ENCODE assay signal across 9 cellular contexts in the genomic region with DNA sequence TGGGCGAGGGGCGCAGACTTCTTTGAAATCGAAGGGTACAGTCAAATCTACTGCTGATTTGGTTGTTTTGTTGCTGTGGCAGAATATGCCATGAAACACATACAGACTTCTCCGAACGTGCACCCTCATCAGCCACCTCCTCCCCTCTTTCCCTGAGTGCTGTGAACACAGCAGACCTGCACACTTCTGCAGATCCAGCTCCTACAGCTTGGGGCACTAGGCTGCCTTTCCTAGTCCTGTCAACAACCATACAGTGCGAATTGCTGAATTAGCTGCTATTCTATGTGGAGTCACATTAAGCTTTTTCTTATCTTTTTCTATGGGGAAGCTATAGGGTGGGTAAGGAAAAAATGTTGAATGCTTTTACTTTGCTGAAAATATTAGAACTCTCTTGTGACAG. TPM values are rescaled to one million over a fixed set of nuclear protein-coding genes. Genes with fewer than 3 reads are reported as not detected.
A peak's percentile ranks its signal among the peaks of the same experiment; 100 is the strongest.
DNase-seq lines count a peak whose midpoint lies in the region; ATAC-seq, FAIRE-seq and TF ChIP-seq lines count a peak whose summit lies in the region.
"Had no signal": no experiment of that assay in that cellular context is flagged by ENCODE, and none has a peak within 500 bp of the region (broad histone marks: within the 10 kb centered on the region; RNA-seq: fewer than 3 reads in every experiment).

No MANE protein-coding gene starts in this region.

- no peak overlapping the region for H3K56ac ChIP-seq in H1 (replicated peaks; ENCODE audit: insufficient read length, low read depth, low read length)

- H3K4me1 Mint-ChIP-seq in nephron, result no peaks in the 10 kb centered on the region
- H3K4me1 Mint-ChIP-seq: IgD-negative memory B cell had no signal

- H3K9me3 Mint-ChIP-seq in nephron, result no peaks in the 10 kb centered on the region
- H3K9me3 Mint-ChIP-seq: IgD-negative memory B cell had no signal

- TF ChIP-seq EP300 in H1 (IDR thresholded peaks at IDR 0.05; ENCODE audit: borderline replicate concordance in 1 of 2, low read depth in 2 of 2, low read length in 2 of 2), result no peak

- H4K20me1 ChIP-seq in H1 (replicated peaks in 1 of 2; ENCODE audit: control insufficient read depth in 1 of 2, insufficient read depth in 2 of 2, low read length in 2 of 2), result peaks cover 0 to 2% of the 10 kb centered on the region in 2 experiments

- no peak overlapping the region for H3K18ac ChIP-seq in H1 (ENCODE audit: extremely low read depth, low read length)

- H3K27ac ChIP-seq in H1 (ENCODE audit: low read depth, low read length), result no peak overlapping the region

- no peak overlapping the region for H2AK5ac ChIP-seq in H1 (ENCODE audit: low read depth, low read length)

- peak overlapping the region in 2 of 3 experiments; percentile 40 to 75 for H3K27ac Mint-ChIP-seq in nephron
- H3K27ac Mint-ChIP-seq: IgD-negative memory B cell had no signal

- H3K23ac ChIP-seq in H1 (ENCODE audit: insufficient read length), result no peak overlapping the region

- no peak overlapping the region for H2BK120ac ChIP-seq in H1 (replicated peaks; ENCODE audit: low read depth, low read length)

- no peak overlapping the region for H3K4me3 ChIP-seq in H1 (ENCODE audit: extremely low read depth in 1 of 4, insufficient read depth in 2 of 4, low read depth in 3 of 4, low read length in 4 of 4)

- 80% methylated on average over 6 of the region's 6 CpGs; no CpG with 5 or more reads in 1 of the 2 experiments for WGBS in H1 (ENCODE audit: extremely low coverage in 1 of 2, insufficient coverage in 1 of 2, insufficient read length in 1 of 2, insufficient replicate concordance in 2 of 2, low coverage in 1 of 2, low lambda C conversion rate in 2 of 2, missing lambda C conversion rate in 1 of 2), 2 experiments

- peak; percentile 52 for FAIRE-seq in H1 (lab: Jason Lieb, UNC)

- CTCF ChIA-PET in H1 (lab: Charles Lee; ENCODE audit: partially characterized antibody), result interaction anchor here (0.6 to 2.2 kb wide), 31 partner anchors 10 to 630 kb away, joined by 3 to 20 read pairs (median 4); no protein-coding TSS in a partner anchor

- no peak for TF ChIP-seq POLR2A in H1 (IDR thresholded peaks at IDR 0.05; ENCODE audit: control extremely low read depth in 1 of 2, low read depth in 2 of 2, low read length in 2 of 2)

- no peak overlapping the region for H4K91ac ChIP-seq in H1 (replicated peaks; ENCODE audit: insufficient read length, low read length)

- no peak overlapping the region for H2BK20ac ChIP-seq in H1 (ENCODE audit: low read length)

- no peak overlapping the region for H2BK5ac ChIP-seq in H1 (ENCODE audit: low read depth, low read length)

- DNase-seq in DMS114 treated with DMSO at 0.1 percent for 48 hours (lab: John Stamatoyannopoulos, UW; ENCODE audit: unreplicated experiment) (peak; percentile 22), NAMALWA (ENCODE audit: low spot score) (peak; percentile 26), H1 (ENCODE audit: low read depth in 1 of 2, low spot score in 2 of 2) (peak in 1 of 2 experiments; percentile 41), posterior vena cava (ENCODE audit: low spot score) (no peak), NCI-H526 treated with DMSO at 0.1 percent for 48 hours (lab: John Stamatoyannopoulos, UW) (no peak)

- H3K79me2 ChIP-seq in H1 (ENCODE audit: control insufficient read depth in 1 of 2, insufficient read depth in 2 of 2, low read length in 2 of 2), result no peaks in the 10 kb centered on the region

- H3K27me3 ChIP-seq in H1 (replicated peaks in 1 of 4; ENCODE audit: control insufficient read depth in 3 of 4, extremely low read depth in 1 of 4, insufficient read depth in 3 of 4, low read length in 3 of 4), result no peaks in the 10 kb centered on the region

- H3K36me3 ChIP-seq in H1 (ENCODE audit: control insufficient read depth in 2 of 4, insufficient read depth in 4 of 4, low read length in 3 of 4), result peaks cover 0 to 9% (median 0%) of the 10 kb centered on the region in 4 experiments; a peak in 3 of 8 replicates

- no peak overlapping the region for H3K4me3 Mint-ChIP-seq in nephron
- H3K4me3 Mint-ChIP-seq: IgD-negative memory B cell had no signal

- intact Hi-C loops in posterior vena cava (cut with DNase I), result no loop called here

- H3K23me2 ChIP-seq in H1 (ENCODE audit: low read depth, low read length), result no peaks in the 10 kb centered on the region

- H4K8ac ChIP-seq in H1 (ENCODE audit: extremely low read depth, insufficient read depth, low read length), result no peak overlapping the region

- no peak overlapping the region for H2BK15ac ChIP-seq in H1 (ENCODE audit: low read length)

- H3K27me3 Mint-ChIP-seq in nephron (ENCODE audit: low read depth), result no peaks in the 10 kb centered on the region
- H3K27me3 Mint-ChIP-seq: IgD-negative memory B cell had no signal

- no peak for ATAC-seq in HG03442 (IDR thresholded peaks at IDR 0.05; ENCODE audit: unreplicated experiment)
- no peak for ATAC-seq in GM18498 (IDR thresholded peaks at IDR 0.05; ENCODE audit: unreplicated experiment)

- no peak overlapping the region for H4K5ac ChIP-seq in H1 (ENCODE audit: insufficient read length, low read depth, low read length)

- no peak overlapping the region for H2BK12ac ChIP-seq in H1 (ENCODE audit: low read depth, low read length)

- no peaks in the 10 kb centered on the region; the same call in 1 of the 2 replicates for H3K79me1 ChIP-seq in H1 (ENCODE audit: low read depth, low read length)

- POLR2A ChIA-PET in H1 (lab: Charles Lee; ENCODE audit: partially characterized antibody), result interaction anchor here (0.8 to 0.9 kb wide), 3 partner anchors 10 to 93 kb away, joined by 3 to 4 read pairs (median 4); no protein-coding TSS in a partner anchor

- no peak overlapping the region for H3K4me2 ChIP-seq in H1 (ENCODE audit: insufficient read depth in 1 of 2, low read depth in 2 of 2, low read length in 2 of 2)

- TF ChIP-seq CTCF in H1 (IDR thresholded peaks at IDR 0.05; ENCODE audit: control extremely low read depth in 1 of 3, insufficient read depth in 1 of 3, low read depth in 1 of 3, low read length in 3 of 3), result peak; percentile 44 to 75 (median 72)
- TF ChIP-seq CTCF in nephron (IDR thresholded peaks at IDR 0.05; ENCODE audit: unreplicated experiment in 3 of 3), result peak; percentile 53 to 62 (median 61)

- H3K4me1 ChIP-seq in H1 (replicated peaks in 1 of 4; ENCODE audit: control insufficient read depth in 3 of 4, insufficient read depth in 4 of 4, low read length in 3 of 4), result peaks cover 3 to 15% (median 7%) of the 10 kb centered on the region in 4 experiments; a peak in 5 of 7 replicates

- H3K9me3 ChIP-seq in H1 (ENCODE audit: insufficient read depth in 2 of 2, low read depth in 1 of 2, low read length in 1 of 2), result no peaks in the 10 kb centered on the region

- peaks cover 45% of the 10 kb centered on the region for H3K36me3 Mint-ChIP-seq in nephron (ENCODE audit: low read depth)

- no peak overlapping the region for H3K4ac ChIP-seq in H1 (replicated peaks; ENCODE audit: insufficient read length, low read depth, low read length)

- H3K9ac ChIP-seq in H1 (replicated peaks in 1 of 4; ENCODE audit: extremely low read depth in 1 of 4, low read depth in 3 of 4, low read length in 3 of 4), result no peak overlapping the region

- peak; percentile 50 to 61 for TF ChIP-seq RAD21 in H1 (IDR thresholded peaks at IDR 0.05 in 1 of 2, conservative IDR thresholded peaks at IDR 0.05 in 1 of 2; ENCODE audit: low read depth in 2 of 2, low read length in 2 of 2)

- no peak overlapping the region for H3K14ac ChIP-seq in H1 (ENCODE audit: insufficient read length)

- no peak overlapping the region for H2AFZ ChIP-seq in H1 (ENCODE audit: low read length)

TF ChIP-seq in H1, 55 proteins besides CTCF, POLR2A, EP300 and RAD21:
- TF ChIP-seq YY1 (IDR thresholded peaks at IDR 0.05; ENCODE audit: low read depth, low read length), result no peak
- TF ChIP-seq, protein P1, sequence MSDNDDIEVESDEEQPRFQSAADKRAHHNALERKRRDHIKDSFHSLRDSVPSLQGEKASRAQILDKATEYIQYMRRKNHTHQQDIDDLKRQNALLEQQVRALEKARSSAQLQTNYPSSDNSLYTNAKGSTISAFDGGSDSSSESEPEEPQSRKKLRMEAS (IDR thresholded peaks at IDR 0.05), result no peak
- TF ChIP-seq KDM1A (IDR thresholded peaks at IDR 0.05; ENCODE audit: borderline replicate concordance, low read length), result no peak
- no peak for TF ChIP-seq SIRT6 (IDR thresholded peaks at IDR 0.05; ENCODE audit: low read length)
- no peak for TF ChIP-seq EGR1 (IDR thresholded peaks at IDR 0.05; ENCODE audit: borderline replicate concordance, low read depth, low read length)
- TF ChIP-seq SIN3A (conservative IDR thresholded peaks at IDR 0.05 in 1 of 2, IDR thresholded peaks at IDR 0.05 in 1 of 2; ENCODE audit: low read depth in 1 of 2, low read length in 2 of 2), result no peak
- TF ChIP-seq ASH2L (IDR thresholded peaks at IDR 0.05; ENCODE audit: low read length), result no peak
- no peak for TF ChIP-seq SUZ12 (IDR thresholded peaks at IDR 0.05; ENCODE audit: low read length)
- no peak for TF ChIP-seq NANOG (IDR thresholded peaks at IDR 0.05; ENCODE audit: insufficient read depth, low read depth, low read length, poor library complexity, severe bottlenecking)
- no peak for TF ChIP-seq CTBP2 (IDR thresholded peaks at IDR 0.05; ENCODE audit: borderline replicate concordance, insufficient read depth, insufficient read length, low read length)
- TF ChIP-seq NRF1 (IDR thresholded peaks at IDR 0.05; ENCODE audit: low read depth, low read length), result no peak
- no peak for TF ChIP-seq POLR2AphosphoS5 (IDR thresholded peaks at IDR 0.05; ENCODE audit: low read depth, low read length)
- TF ChIP-seq EZH2 (IDR thresholded peaks at IDR 0.05; ENCODE audit: low read depth, low read length, severe bottlenecking), result no peak
- TF ChIP-seq PHF8 (conservative IDR thresholded peaks at IDR 0.05; ENCODE audit: low read depth, low read length), result no peak
- TF ChIP-seq TEAD4 (IDR thresholded peaks at IDR 0.05; ENCODE audit: low read depth, low read length), result no peak
- no peak for TF ChIP-seq SP1 (IDR thresholded peaks at IDR 0.05; ENCODE audit: low read depth, low read length)
- TF ChIP-seq TBP (IDR thresholded peaks at IDR 0.05; ENCODE audit: low read depth, low read length), result no peak
- no peak for TF ChIP-seq RNF2 (IDR thresholded peaks at IDR 0.05; ENCODE audit: borderline replicate concordance, low read depth, low read length, missing control alignments, poor library complexity, severe bottlenecking)
- no peak for TF ChIP-seq BACH1 (IDR thresholded peaks at IDR 0.05; ENCODE audit: low read length)

RNA-seq across cellular contexts. Expression of gene COL17A1, which starts 57.5 kb away (rescaled TPM):
- total RNA-seq in H1 (2021; fragmentation: NEBNext Ultra II Directional; extraction: Animal tissue kit (Norgen Biotek cat#: 25700)), result 0.37 and 1.9 TPM in 2 replicates
- 0.35 and 0.52 TPM in 2 replicates for polyA plus RNA-seq in H1 (2011; rRNA removed)
- polyA plus RNA-seq in H1 (2011; cell fraction: cytosol; rRNA removed), result 0.45 TPM
- polyA plus RNA-seq in H1 (2011; cell fraction: nucleus; rRNA removed), result 0.78 TPM
- polyA plus RNA-seq in H1 (2012, experiment 1 of 2), result 0.93 to 1.3 TPM (median 1.1 TPM) in 4 replicates
- 1.0 TPM for polyA plus RNA-seq in H1 (2012, experiment 2 of 2)
- polyA plus RNA-seq in H1 (2013, experiment 1 of 2), result 1.3 TPM
- polyA plus RNA-seq in H1 (2013, experiment 2 of 2), result 1.6 TPM
- 0.27 and 0.28 TPM in 2 replicates for polyA minus RNA-seq in H1 (2011; rRNA and poly(A)+ RNA removed)
- not detected for polyA minus RNA-seq in H1 (2011; cell fraction: cytosol; rRNA and poly(A)+ RNA removed)
- polyA minus RNA-seq in H1 (2011; cell fraction: nucleus; rRNA and poly(A)+ RNA removed), result 0.10 TPM
- under 1 TPM; 0.48 to 0.88 TPM for total RNA-seq in posterior vena cava
- polyA plus RNA-seq: IgD-negative memory B cell had no signal

Comparison
In these comparisons a context has a peak if more than half of its experiments do, and no peak if none do; other contexts are left out.
1. DNase-seq: peak in DMS114 treated with DMSO at 0.1 percent for 48 hours (single experiment) and NAMALWA (single experiment); none in posterior vena cava (single experiment) and NCI-H526 treated with DMSO at 0.1 percent for 48 hours (single experiment).